ENCODE assay signal across 8 cellular contexts in genomic region chr10:26334932-26335573, GRCh38.
A peak's percentile ranks its signal among the peaks of the same experiment; 100 is the strongest.
DNase-seq lines count a peak whose midpoint lies in the region; TF ChIP-seq lines count a peak whose summit lies in the region.

No MANE protein-coding gene starts in this region.

- H3K36me3 Mint-ChIP-seq in neural progenitor cell = no peaks in the 10 kb centered on the region

- WGBS in testis, 2 donors = 12 to 17% methylated on average over 6 to 7 of the region's 7 CpGs

- H3K9me3 Mint-ChIP-seq in neural progenitor cell = peaks cover 9% of the 10 kb centered on the region

- peak; percentile 58 for TF ChIP-seq CTCF in GM20000 (IDR thresholded peaks at IDR 0.05; ENCODE audit: extremely low read depth, missing control alignments)
- TF ChIP-seq CTCF in HL-60 (IDR thresholded peaks at IDR 0.05; ENCODE audit: insufficient read depth, low read length) = peak; percentile 27
- peak; percentile 79 for TF ChIP-seq CTCF in OCI-LY3 (IDR thresholded peaks at IDR 0.05; ENCODE audit: low read depth, low read length)
- TF ChIP-seq CTCF in fibroblast of lung (conservative IDR thresholded peaks at IDR 0.05 in 1 of 2, IDR thresholded peaks at IDR 0.05 in 1 of 2; ENCODE audit: low read depth in 1 of 2, low read length in 2 of 2) = peak; percentile 47 to 72
- peak; percentile 90 for TF ChIP-seq CTCF in neural progenitor cell (IDR thresholded peaks at IDR 0.05)
- peak; percentile 35 to 55 (median 40) for TF ChIP-seq CTCF in testis (IDR thresholded peaks at IDR 0.05)

- H3K4me1 ChIP-seq in OCI-LY3 (ENCODE audit: low read length) (peaks cover 19% of the 10 kb centered on the region), fibroblast of lung (ENCODE audit: control insufficient read depth, extremely low read depth, insufficient read depth, low read length) (no peaks in the 10 kb centered on the region), neural progenitor cell (no peaks in the 10 kb centered on the region), testis (no peaks in the 10 kb centered on the region)

- intact Hi-C loops in testis (cut with DNase I; ENCODE audit: low total_unique reads) = no loop called here

- peaks cover 8% of the 10 kb centered on the region; the same call in 1 of the 2 replicates for H3K9me3 ChIP-seq in OCI-LY3 (ENCODE audit: insufficient read depth, low read length)
- no peaks in the 10 kb centered on the region for H3K9me3 ChIP-seq in fibroblast of lung (ENCODE audit: control insufficient read depth, insufficient read depth, low read depth, low read length)
- no peaks in the 10 kb centered on the region for H3K9me3 ChIP-seq in neural progenitor cell (ENCODE audit: low read depth)
- H3K9me3 ChIP-seq in testis = no peaks in the 10 kb centered on the region

- H4K20me1 ChIP-seq in OCI-LY3 (ENCODE audit: insufficient read depth, low read length) (no peaks in the 10 kb centered on the region), fibroblast of lung (ENCODE audit: control insufficient read depth, extremely low read depth, insufficient read depth, low read length) (no peaks in the 10 kb centered on the region), neural progenitor cell (ENCODE audit: low read depth) (no peaks in the 10 kb centered on the region)

- no peak overlapping the region for H3K27ac ChIP-seq in HL-60 (replicated peaks)
- peak overlapping the region; percentile 88 for H3K27ac ChIP-seq in OCI-LY3 (ENCODE audit: low read length)
- H3K27ac ChIP-seq in fibroblast of lung (ENCODE audit: insufficient read depth, low read length) = no peak overlapping the region
- no peak overlapping the region for H3K27ac ChIP-seq in neural progenitor cell
- no peak overlapping the region for H3K27ac ChIP-seq in testis

- H3K9ac ChIP-seq in OCI-LY3 (ENCODE audit: low read length) (peak overlapping the region; percentile 81), fibroblast of lung (ENCODE audit: insufficient read depth, low read length) (no peak overlapping the region), neural progenitor cell (no peak overlapping the region)

- H3K79me2 ChIP-seq in OCI-LY3 (ENCODE audit: low read length) = no peaks in the 10 kb centered on the region
- H3K79me2 ChIP-seq in fibroblast of lung (ENCODE audit: control insufficient read depth, insufficient read depth, low read length) = no peaks in the 10 kb centered on the region
- H3K79me2 ChIP-seq in neural progenitor cell (ENCODE audit: low read depth) = no peaks in the 10 kb centered on the region

- H3K4me1 Mint-ChIP-seq in neural progenitor cell = no peaks in the 10 kb centered on the region

- peak; percentile 13 for DNase-seq in DMS 273 treated with DMSO at 0.1 percent for 48 hours (lab: John Stamatoyannopoulos, UW)
- DNase-seq in GM20000 (ENCODE audit: low spot score) = peak; percentile 68
- peak; percentile 24 to 66 for DNase-seq in HL-60 (ENCODE audit: low read depth in 1 of 2, low spot score in 1 of 2)
- DNase-seq in activated T-cell treated with anti-CD3 and anti-CD28 coated beads for 1 hour (ENCODE audit: low read depth) = peak; percentile 51
- peak; percentile 34 to 35 for DNase-seq in fibroblast of lung (ENCODE audit: low read depth in 2 of 2)
- peak; percentile 81 for DNase-seq in neural progenitor cell (ENCODE audit: low spot score)
- DNase-seq in testis = peak; percentile 63

- no peaks in the 10 kb centered on the region for H3K36me3 ChIP-seq in OCI-LY3 (replicated peaks; ENCODE audit: low read depth, low read length)
- H3K36me3 ChIP-seq in fibroblast of lung (ENCODE audit: control insufficient read depth, insufficient read depth, low read length) = no peaks in the 10 kb centered on the region
- H3K36me3 ChIP-seq in neural progenitor cell = no peaks in the 10 kb centered on the region
- no peaks in the 10 kb centered on the region for H3K36me3 ChIP-seq in testis (ENCODE audit: low read depth, missing control alignments)

- TF ChIP-seq POLR2A in testis (IDR thresholded peaks at IDR 0.05) = no peak

- H3K27me3 Mint-ChIP-seq in neural progenitor cell (ENCODE audit: insufficient read depth, low read depth) = peaks cover 2% of the 10 kb centered on the region

- no peaks in the 10 kb centered on the region for H3F3A ChIP-seq in neural progenitor cell (ENCODE audit: low read depth)

- no peak overlapping the region for H3K27ac Mint-ChIP-seq in neural progenitor cell

- no peak overlapping the region for H3K4me3 Mint-ChIP-seq in neural progenitor cell

- no peaks in the 10 kb centered on the region for H3K27me3 ChIP-seq in HL-60 (ENCODE audit: insufficient read depth, poor library complexity, severe bottlenecking)
- no peaks in the 10 kb centered on the region for H3K27me3 ChIP-seq in OCI-LY3 (ENCODE audit: low read depth, low read length)
- H3K27me3 ChIP-seq in fibroblast of lung (ENCODE audit: control insufficient read depth, insufficient read depth, low read length) = no peaks in the 10 kb centered on the region
- no peaks in the 10 kb centered on the region for H3K27me3 ChIP-seq in neural progenitor cell
- no peaks in the 10 kb centered on the region for H3K27me3 ChIP-seq in testis

- peak overlapping the region; percentile 96 for H3K4me2 ChIP-seq in OCI-LY3 (ENCODE audit: low read length)
- H3K4me2 ChIP-seq in fibroblast of lung (ENCODE audit: extremely low read depth, insufficient read depth, low read length) = no peak overlapping the region
- peak overlapping the region; percentile 32 for H3K4me2 ChIP-seq in neural progenitor cell

- H2AFZ ChIP-seq in OCI-LY3 (ENCODE audit: low read depth, low read length) (peak overlapping the region; percentile 96), fibroblast of lung (ENCODE audit: low read length) (no peak overlapping the region), neural progenitor cell (replicated peaks) (peak overlapping the region; percentile 91)

- peak overlapping the region; percentile 18; the same call in 1 of the 2 replicates for H3K4me3 ChIP-seq in HL-60 (replicated peaks; ENCODE audit: insufficient read depth, low read length)
- peak overlapping the region; percentile 85 for H3K4me3 ChIP-seq in OCI-LY3 (ENCODE audit: low read length)
- no peak overlapping the region for H3K4me3 ChIP-seq in fibroblast of lung (replicated peaks in 1 of 4; ENCODE audit: control extremely low read depth in 1 of 4, insufficient read depth in 1 of 4, low read depth in 3 of 4, low read length in 4 of 4)
- peak overlapping the region; percentile 13 for H3K4me3 ChIP-seq in neural progenitor cell
- no peak overlapping the region for H3K4me3 ChIP-seq in testis

Comparison
In these comparisons a context has a peak if more than half of its experiments do, and no peak if none do; other contexts are left out.
1. DNase-seq: peak in every context shown above with its lines; median percentile 81 in neural progenitor cell; 68 in GM20000; 63 in testis; 51 in activated T-cell treated with anti-CD3 and anti-CD28 coated beads for 1 hour; 45 in HL-60; 34 in fibroblast of lung; 13 in DMS 273 treated with DMSO at 0.1 percent for 48 hours.
2. CTCF ChIP-seq: peak in every context shown above with its lines; median percentile 90 in neural progenitor cell; 79 in OCI-LY3; 60 in fibroblast of lung; 58 in GM20000; 40 in testis; 27 in HL-60.
3. H3K4me3 ChIP-seq: peak in HL-60 (single experiment), OCI-LY3 (single experiment) and neural progenitor cell (single experiment); none in fibroblast of lung (0 of 4) and testis (0 of 2).